13 cellular contexts compared by ENCODE assay signal in the genomic region with DNA sequence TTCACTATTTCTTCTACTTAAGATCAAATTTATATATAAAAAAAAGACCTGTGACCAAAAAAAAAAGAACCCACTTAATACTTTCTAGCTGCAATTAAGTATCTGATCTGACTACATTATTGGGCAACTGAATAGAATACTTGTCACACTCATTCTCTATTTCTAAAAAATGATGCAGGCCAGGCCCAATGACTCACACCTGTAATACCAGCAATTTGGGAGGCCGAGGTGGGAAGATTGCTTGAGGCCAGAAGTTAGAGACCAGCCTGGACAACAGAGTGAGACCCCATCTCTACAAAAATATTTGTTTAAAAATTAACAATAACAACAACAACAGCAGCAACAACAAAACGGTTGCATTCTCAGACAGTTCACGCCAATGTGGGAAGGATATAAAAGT.
DNase-seq lines count a peak whose midpoint lies in the region; ATAC-seq and TF ChIP-seq lines count a peak whose summit lies in the region.
"Had no signal": no experiment of that assay in that cellular context is flagged by ENCODE, and none has a peak within 500 bp of the region (broad histone marks: within the 10 kb centered on the region; RNA-seq: fewer than 3 reads in every experiment).

No MANE protein-coding gene starts in this region.

- peak; percentile 54 for DNase-seq in epithelial cell of esophagus (ENCODE audit: low read depth)
- no peak for DNase-seq in activated CD4-positive, alpha-beta T cell treated with anti-CD3 and anti-CD28 coated beads, Interleukin-2, amount 10 ng/mL, durations not matched to agents 7 days and 5 days
- DNase-seq in glutamatergic neuron = no peak
- DNase-seq: activated naive CD8-positive, alpha-beta T cell treated with anti-CD3 and anti-CD28 coated beads, Interleukin-2, amount 10 ng/mL, durations not matched to agents 7 days and 5 days; BE2C; head of caudate nucleus; MM.1S had no signal

- no peaks in the 10 kb centered on the region for H3K79me2 ChIP-seq in DOHH2 (ENCODE audit: control insufficient read depth, low read length)

- peaks cover 4% of the 10 kb centered on the region for H3F3A ChIP-seq in DOHH2 (ENCODE audit: control insufficient read depth, insufficient read depth)

- H3K27ac ChIP-seq in DOHH2 (ENCODE audit: low read depth, low read length) = 0 out of 2 replicates have a peak overlapping the region, but pooled peaks have one; percentile 36

- no peaks in the 10 kb centered on the region for H3K36me3 ChIP-seq in DOHH2 (ENCODE audit: control insufficient read depth, low read length)
- H3K36me3 ChIP-seq: BE2C had no signal

- no peaks in the 10 kb centered on the region for H3K27me3 Mint-ChIP-seq in activated CD4-positive, alpha-beta T cell treated with anti-CD3 and anti-CD28 coated beads, Interleukin-2, amount 10 ng/mL, durations not matched to agents 7 days and 5 days
- H3K27me3 Mint-ChIP-seq in glutamatergic neuron (ENCODE audit: unreplicated experiment) = no peaks in the 10 kb centered on the region
- H3K27me3 Mint-ChIP-seq: progenitor cell of endocrine pancreas had no signal

- H3K4me3 Mint-ChIP-seq in activated CD4-positive, alpha-beta T cell treated with anti-CD3 and anti-CD28 coated beads, Interleukin-2, amount 10 ng/mL, durations not matched to agents 7 days and 5 days = no peak overlapping the region
- no peak overlapping the region for H3K4me3 Mint-ChIP-seq in glutamatergic neuron (ENCODE audit: unreplicated experiment)
- H3K4me3 Mint-ChIP-seq: activated naive CD8-positive, alpha-beta T cell treated with anti-CD3 and anti-CD28 coated beads, Interleukin-2, amount 10 ng/mL, durations not matched to agents 7 days and 5 days had no signal

- no peaks in the 10 kb centered on the region for H4K20me1 ChIP-seq in DOHH2 (ENCODE audit: control insufficient read depth, insufficient read depth, low read depth, low read length)

- CTCF ChIA-PET in activated CD4-positive, alpha-beta T cell treated with anti-CD3 and anti-CD28 coated beads, Interleukin-2, amount 10 ng/mL, durations not matched to agents 7 days and 5 days (lab: Charles Lee) = interaction anchor here (1.1 kb wide), 1 partner anchor 8 kb away, joined by 3 read pairs; no protein-coding TSS in a partner anchor

- H3K4me1 ChIP-seq in DOHH2 (ENCODE audit: control insufficient read depth, low read length) = peaks cover 36% of the 10 kb centered on the region
- H3K4me1 ChIP-seq: BE2C had no signal

- no peaks in the 10 kb centered on the region for H3K9me2 ChIP-seq in DOHH2 (replicated peaks; ENCODE audit: control insufficient read depth, low read length)

- ATAC-seq in GM21528 (IDR thresholded peaks at IDR 0.05; ENCODE audit: low FRiP score, unreplicated experiment) (peak; percentile 14), HG03432 (IDR thresholded peaks at IDR 0.05; ENCODE audit: unreplicated experiment) (peak; percentile 25), HG02763 (IDR thresholded peaks at IDR 0.05; ENCODE audit: unreplicated experiment) (no peak), GM19467 (IDR thresholded peaks at IDR 0.05; ENCODE audit: unreplicated experiment) (no peak)

- peaks cover 4% of the 10 kb centered on the region for H3K36me3 Mint-ChIP-seq in activated CD4-positive, alpha-beta T cell treated with anti-CD3 and anti-CD28 coated beads, Interleukin-2, amount 10 ng/mL, durations not matched to agents 7 days and 5 days (ENCODE audit: low read depth)
- H3K36me3 Mint-ChIP-seq in glutamatergic neuron (ENCODE audit: unreplicated experiment) = no peaks in the 10 kb centered on the region

- H3K4me3 ChIP-seq in DOHH2 (ENCODE audit: low read length) (peak overlapping the region; percentile 46), epithelial cell of esophagus (ENCODE audit: low read length) (no peak overlapping the region)

- no peak for TF ChIP-seq CTCF in DOHH2 (IDR thresholded peaks at IDR 0.05; ENCODE audit: low read depth, low read length, poor library complexity, severe bottlenecking)
- no peak for TF ChIP-seq CTCF in epithelial cell of esophagus (IDR thresholded peaks at IDR 0.05; ENCODE audit: insufficient read depth, low read depth, low read length, missing control alignments)
- no peak for TF ChIP-seq CTCF in glutamatergic neuron (IDR thresholded peaks at IDR 0.05; ENCODE audit: partially characterized antibody, unreplicated experiment)

- POLR2A ChIA-PET in activated CD4-positive, alpha-beta T cell treated with anti-CD3 and anti-CD28 coated beads, Interleukin-2, amount 10 ng/mL, durations not matched to agents 7 days and 5 days (lab: Charles Lee) = no interaction called here

- H3K4me1 Mint-ChIP-seq in activated CD4-positive, alpha-beta T cell treated with anti-CD3 and anti-CD28 coated beads, Interleukin-2, amount 10 ng/mL, durations not matched to agents 7 days and 5 days = peaks cover 36% of the 10 kb centered on the region
- peaks cover under 1% of the 10 kb centered on the region for H3K4me1 Mint-ChIP-seq in glutamatergic neuron (ENCODE audit: low read depth, unreplicated experiment)

- H3K27ac Mint-ChIP-seq in activated CD4-positive, alpha-beta T cell treated with anti-CD3 and anti-CD28 coated beads, Interleukin-2, amount 10 ng/mL, durations not matched to agents 7 days and 5 days = no peak overlapping the region
- H3K27ac Mint-ChIP-seq in glutamatergic neuron (ENCODE audit: unreplicated experiment) = no peak overlapping the region
- H3K27ac Mint-ChIP-seq: activated naive CD8-positive, alpha-beta T cell treated with anti-CD3 and anti-CD28 coated beads, Interleukin-2, amount 10 ng/mL, durations not matched to agents 7 days and 5 days; progenitor cell of endocrine pancreas had no signal

- peaks cover 10% of the 10 kb centered on the region for H3K9me3 Mint-ChIP-seq in activated CD4-positive, alpha-beta T cell treated with anti-CD3 and anti-CD28 coated beads, Interleukin-2, amount 10 ng/mL, durations not matched to agents 7 days and 5 days
- H3K9me3 Mint-ChIP-seq in glutamatergic neuron (ENCODE audit: unreplicated experiment) = no peaks in the 10 kb centered on the region

- H3K9me3 ChIP-seq in DOHH2 (ENCODE audit: control insufficient read depth, insufficient read depth, low read length) = no peaks in the 10 kb centered on the region
- H3K9me3 ChIP-seq: BE2C had no signal

- H3K4me2 ChIP-seq in DOHH2 (ENCODE audit: low read length) = peak overlapping the region; percentile 54

- peaks cover 21% of the 10 kb centered on the region for H3K27me3 ChIP-seq in DOHH2 (ENCODE audit: control insufficient read depth, low read length)
- H3K27me3 ChIP-seq: BE2C had no signal

Comparison
In these comparisons a context has a peak if more than half of its experiments do, and no peak if none do; other contexts are left out.
1. ATAC-seq: peak in GM21528 (single experiment) and HG03432 (single experiment); none in HG02763 (single experiment) and GM19467 (single experiment).